ENCODE assay signal across 38 cellular contexts in genomic region chrX:23631136-23631535, GRCh38.
"Had no signal": no experiment of that assay in that cellular context is flagged by ENCODE, and none has a peak within 500 bp of the region (broad histone marks: within the 10 kb centered on the region; RNA-seq: fewer than 3 reads in every experiment).

No MANE protein-coding gene starts in this region.

- H3K9me3 Mint-ChIP-seq: activated CD4-positive, alpha-beta memory T cell treated with anti-CD3 and anti-CD28 coated beads, Interleukin-2, amount 10 ng/mL, durations not matched to agents 7 days and 5 days; activated naive CD4-positive, alpha-beta T cell treated with anti-CD3 and anti-CD28 coated beads, Interleukin-2, amount 50 U/mL, for 24 hours; activated naive CD8-positive, alpha-beta T cell treated with anti-CD3 and anti-CD28 coated beads, Interleukin-2, amount 10 ng/mL, durations not matched to agents 7 days and 5 days; central memory CD8-positive, alpha-beta T cell had no signal

- H3K4me1 Mint-ChIP-seq: activated CD4-positive, alpha-beta memory T cell treated with anti-CD3 and anti-CD28 coated beads, Interleukin-2, amount 10 ng/mL, durations not matched to agents 7 days and 5 days; activated CD8-positive, alpha-beta memory T cell treated with anti-CD3 and anti-CD28 coated beads, Interleukin-2, amount 10 ng/mL, durations not matched to agents 7 days and 5 days; activated naive CD4-positive, alpha-beta T cell treated with anti-CD3 and anti-CD28 coated beads, Interleukin-2, amount 50 U/mL, for 24 hours; activated naive CD8-positive, alpha-beta T cell treated with anti-CD3 and anti-CD28 coated beads, Interleukin-2, amount 10 ng/mL, durations not matched to agents 7 days and 5 days; central memory CD8-positive, alpha-beta T cell had no signal

- ATAC-seq: activated CD8-positive, alpha-beta memory T cell treated with anti-CD3 and anti-CD28 coated beads, Interleukin-2, amount 10 ng/mL, durations not matched to agents 7 days and 5 days; Right ventricle myocardium inferior; SK-N-SH treated with all-trans-retinoic acid at 6 μM for 48 hours had no signal

- H3K27me3 Mint-ChIP-seq: activated CD4-positive, alpha-beta memory T cell treated with anti-CD3 and anti-CD28 coated beads, Interleukin-2, amount 10 ng/mL, durations not matched to agents 7 days and 5 days; activated naive CD4-positive, alpha-beta T cell treated with anti-CD3 and anti-CD28 coated beads, Interleukin-2, amount 50 U/mL, for 24 hours; central memory CD8-positive, alpha-beta T cell had no signal

- H3K4me3 ChIP-seq: cardiac muscle cell, MG63, PC-9 had no signal

- H2AFZ ChIP-seq: PC-9 had no signal

- DNase-seq: activated CD4-positive, alpha-beta memory T cell treated with anti-CD3 and anti-CD28 coated beads, Interleukin-2, amount 10 ng/mL, durations not matched to agents 7 days and 5 days; activated CD4-positive, alpha-beta T cell treated with anti-CD3 and anti-CD28 coated beads for 1 hour; activated CD4-positive, alpha-beta T cell treated with anti-CD3 and anti-CD28 coated beads for 48 hours; activated CD4-positive, CD25-positive, alpha-beta regulatory T cell; activated CD8-positive, alpha-beta memory T cell treated with anti-CD3 and anti-CD28 coated beads for 24 hours; activated CD8-positive, alpha-beta memory T cell treated with anti-CD3 and anti-CD28 coated beads, Interleukin-2, amount 10 ng/mL, durations not matched to agents 7 days and 5 days; activated CD8-positive, alpha-beta memory T cell treated with anti-CD3 and anti-CD28 coated beads, Interleukin-2, amount 50 U/mL, for 48 hours; activated effector memory CD4-positive, alpha-beta T cell treated with Interleukin-2 at 50 U/mL for 16 hours; activated naive CD4-positive, alpha-beta T cell; activated naive CD8-positive, alpha-beta T cell treated with anti-CD3 and anti-CD28 coated beads, Interleukin-2, amount 10 ng/mL, durations not matched to agents 7 days and 5 days; activated T-cell treated with anti-CD3 and anti-CD28 coated beads, Interleukin-2, amount 50 U/mL, for 48 hours; brain microvascular endothelial cell; Kasumi-1; KG1; MG63; NCI-H1048; NCI-H1105 treated with DMSO at 0.1 percent for 48 hours; NCI-H1436; NCI-H1694; NCI-H1930; NCI-H2081 treated with DMSO at 0.1 percent for 48 hours; NCI-H510A; NCI-H526; NCI-H748 treated with DMSO at 0.1 percent for 48 hours; PC-9; SIG-M5; SW 1271; T-helper 1 cell; T-helper 2 cell; T-helper 9 cell; WERI-Rb-1 had no signal

- H3K36me3 Mint-ChIP-seq: activated CD8-positive, alpha-beta memory T cell treated with anti-CD3 and anti-CD28 coated beads, Interleukin-2, amount 10 ng/mL, durations not matched to agents 7 days and 5 days; activated naive CD4-positive, alpha-beta T cell treated with anti-CD3 and anti-CD28 coated beads, Interleukin-2, amount 50 U/mL, for 24 hours; activated naive CD8-positive, alpha-beta T cell treated with anti-CD3 and anti-CD28 coated beads, Interleukin-2, amount 10 ng/mL, durations not matched to agents 7 days and 5 days had no signal

- H3K27ac ChIP-seq: brain microvascular endothelial cell, cardiac muscle cell, PC-9, RWPE1, WERI-Rb-1 had no signal

- H3K4me2 ChIP-seq: PC-9 had no signal

- H3K27ac Mint-ChIP-seq: activated CD4-positive, alpha-beta memory T cell treated with anti-CD3 and anti-CD28 coated beads, Interleukin-2, amount 10 ng/mL, durations not matched to agents 7 days and 5 days; activated CD8-positive, alpha-beta memory T cell treated with anti-CD3 and anti-CD28 coated beads, Interleukin-2, amount 10 ng/mL, durations not matched to agents 7 days and 5 days; activated naive CD4-positive, alpha-beta T cell treated with anti-CD3 and anti-CD28 coated beads, Interleukin-2, amount 50 U/mL, for 24 hours; activated naive CD8-positive, alpha-beta T cell treated with anti-CD3 and anti-CD28 coated beads, Interleukin-2, amount 10 ng/mL, durations not matched to agents 7 days and 5 days had no signal

- H3K4me3 Mint-ChIP-seq: activated CD4-positive, alpha-beta memory T cell treated with anti-CD3 and anti-CD28 coated beads, Interleukin-2, amount 10 ng/mL, durations not matched to agents 7 days and 5 days; activated CD8-positive, alpha-beta memory T cell treated with anti-CD3 and anti-CD28 coated beads, Interleukin-2, amount 10 ng/mL, durations not matched to agents 7 days and 5 days; activated naive CD4-positive, alpha-beta T cell treated with anti-CD3 and anti-CD28 coated beads, Interleukin-2, amount 50 U/mL, for 24 hours; activated naive CD8-positive, alpha-beta T cell treated with anti-CD3 and anti-CD28 coated beads, Interleukin-2, amount 10 ng/mL, durations not matched to agents 7 days and 5 days; central memory CD8-positive, alpha-beta T cell had no signal

- H3K36me3 ChIP-seq: brain microvascular endothelial cell, cardiac muscle cell, MG63, WERI-Rb-1 had no signal

- H3K27me3 ChIP-seq: brain microvascular endothelial cell, cardiac muscle cell, MG63 had no signal

- FAIRE-seq: RCC 7860 had no signal

- H3K9me3 ChIP-seq: MG63 had no signal
